Comparison of ENCODE assay signal across 11 cellular contexts in genomic region chr17:63399856-63400255, GRCh38. TPM values are rescaled to one million over a fixed set of nuclear protein-coding genes. Genes with fewer than 3 reads are reported as not detected.
DNase-seq lines count a peak whose midpoint lies in the region; ATAC-seq lines count a peak whose summit lies in the region.
"Had no signal": no experiment of that assay in that cellular context is flagged by ENCODE, and none has a peak within 500 bp of the region (broad histone marks: within the 10 kb centered on the region; RNA-seq: fewer than 3 reads in every experiment).

No MANE protein-coding gene starts in this region.

- no peaks in the 10 kb centered on the region for H3K4me1 ChIP-seq in mesenchymal stem cell (ENCODE audit: control insufficient read depth, insufficient read depth, low read depth, low read length)

- H3K27me3 ChIP-seq in mesenchymal stem cell (ENCODE audit: control insufficient read depth in 1 of 2, insufficient read depth in 1 of 2, low read length in 2 of 2): no peaks in the 10 kb centered on the region

- POLR2A ChIA-PET in T-cell (lab: Charles Lee): no interaction called here

- no peak overlapping the region for H2BK120ac ChIP-seq in mesenchymal stem cell (ENCODE audit: low read depth, low read length)

- H3K36me3 ChIP-seq in mesenchymal stem cell (ENCODE audit: control insufficient read depth in 1 of 2, insufficient read depth in 2 of 2, low read depth in 1 of 2, low read length in 2 of 2): peaks cover 11 to 23% of the 10 kb centered on the region in 2 experiments
- H3K36me3 ChIP-seq: thoracic aorta had no signal

- no peak for ATAC-seq in T-cell (replicated peaks in 1 of 4)
- no peak for ATAC-seq in GM21423 (IDR thresholded peaks at IDR 0.05; ENCODE audit: unreplicated experiment)
- ATAC-seq in HG03457 (IDR thresholded peaks at IDR 0.05; ENCODE audit: unreplicated experiment): no peak

- H2BK12ac ChIP-seq in mesenchymal stem cell (ENCODE audit: low read length in 2 of 2): no peak overlapping the region

- H2AK5ac ChIP-seq in mesenchymal stem cell (ENCODE audit: low read length, severe bottlenecking): no peak overlapping the region

- no peaks in the 10 kb centered on the region for H3K9me3 ChIP-seq in mesenchymal stem cell (ENCODE audit: control insufficient read depth, low read length)
- H3K9me3 ChIP-seq: thoracic aorta had no signal

- H2BK15ac ChIP-seq in mesenchymal stem cell (ENCODE audit: low read depth, poor library complexity, severe bottlenecking): no peak overlapping the region

- no peak overlapping the region for H3K14ac ChIP-seq in mesenchymal stem cell (ENCODE audit: low read length in 2 of 2)

- peak overlapping the region in 1 of 2 experiments; percentile 38 for H3K4me3 ChIP-seq in mesenchymal stem cell (ENCODE audit: insufficient read depth in 1 of 2, low read depth in 1 of 2, low read length in 2 of 2)
- H3K4me3 ChIP-seq: thoracic aorta had no signal

- no peak overlapping the region for H3K4me3 Mint-ChIP-seq in T-cell

- H3K9ac ChIP-seq in mesenchymal stem cell (ENCODE audit: low read length): peak overlapping the region; percentile 76

- peak overlapping the region in 1 of 2 experiments; percentile 11 for H3K18ac ChIP-seq in mesenchymal stem cell (ENCODE audit: low read depth in 1 of 2, low read length in 2 of 2)

- no peaks in the 10 kb centered on the region for H3K9me3 Mint-ChIP-seq in T-cell

- H3K36me3 Mint-ChIP-seq in T-cell: peaks cover 27% of the 10 kb centered on the region

- H4K8ac ChIP-seq in mesenchymal stem cell (ENCODE audit: low read length): no peak overlapping the region

- WGBS in mesenchymal stem cell: 56% methylated on average over 2 of the region's 4 CpGs

- no peak overlapping the region for H4K91ac ChIP-seq in mesenchymal stem cell (ENCODE audit: low read length)

- no peak overlapping the region for H3K27ac ChIP-seq in mesenchymal stem cell (ENCODE audit: low read length, poor library complexity, severe bottlenecking)

- no peaks in the 10 kb centered on the region for H3K27me3 Mint-ChIP-seq in T-cell

- no peak overlapping the region for H3K27ac Mint-ChIP-seq in T-cell

- no peak overlapping the region for H3K4me2 ChIP-seq in mesenchymal stem cell (ENCODE audit: low read length, poor library complexity, severe bottlenecking)

- no peak overlapping the region for H2BK5ac ChIP-seq in mesenchymal stem cell (ENCODE audit: low read depth, low read length, poor library complexity, severe bottlenecking)

- H3K4ac ChIP-seq in mesenchymal stem cell (ENCODE audit: low read depth in 1 of 2, low read length in 2 of 2): no peak overlapping the region

- H3K79me1 ChIP-seq in mesenchymal stem cell (replicated peaks; ENCODE audit: low read length, poor library complexity, severe bottlenecking): peaks cover 9% of the 10 kb centered on the region

- DNase-seq in NCI-H2171 treated with DMSO at 0.1 percent for 48 hours (lab: John Stamatoyannopoulos, UW) (peak; percentile 2), NCI-H2171 (lab: John Stamatoyannopoulos, UW) (no peak), epidermal melanocyte (ENCODE audit: insufficient read length, low spot score) (peak; percentile 85), mesenchymal stem cell (peak; percentile 79), ureter (ENCODE audit: low spot score) (peak; percentile 62), T-cell (no peak)
- DNase-seq: NCI-H526 treated with DMSO at 0.1 percent for 48 hours; stimulated activated CD4-positive, alpha-beta T cell treated with anti-CD3 and anti-CD28 coated beads, Interleukin-2, amount 100 ng/mL, for 24 hours had no signal

- H3K4me1 Mint-ChIP-seq in T-cell: peaks cover 0 to 7% (median 0%) of the 10 kb centered on the region in 3 donors

- H3K23ac ChIP-seq in mesenchymal stem cell (ENCODE audit: low read length in 2 of 2): no peak overlapping the region

- H2AFZ ChIP-seq in mesenchymal stem cell (ENCODE audit: low read depth, low read length): no peak overlapping the region

- CTCF ChIA-PET in T-cell (lab: Charles Lee): no interaction called here

RNA-seq across cellular contexts. Expression of gene CYB561, which starts 46.2 kb away (rescaled TPM):
- 14.4 TPM for polyA plus RNA-seq in mesenchymal stem cell (2013, experiment 1 of 2)
- polyA plus RNA-seq in mesenchymal stem cell (2013, experiment 2 of 2): 15.1 TPM
- total RNA-seq in ureter (70.8 TPM), T-cell (10 to 100 TPM; 15.5 to 64.1 (median 34.0) TPM)

Comparison
In these comparisons a context has a peak if more than half of its experiments do, and no peak if none do; other contexts are left out.
1. DNase-seq: peak in NCI-H2171 treated with DMSO at 0.1 percent for 48 hours (single experiment), epidermal melanocyte (single experiment), mesenchymal stem cell (single experiment) and ureter (single experiment); none in NCI-H2171 (single experiment) and T-cell (0 of 34).